In the genomic region with DNA sequence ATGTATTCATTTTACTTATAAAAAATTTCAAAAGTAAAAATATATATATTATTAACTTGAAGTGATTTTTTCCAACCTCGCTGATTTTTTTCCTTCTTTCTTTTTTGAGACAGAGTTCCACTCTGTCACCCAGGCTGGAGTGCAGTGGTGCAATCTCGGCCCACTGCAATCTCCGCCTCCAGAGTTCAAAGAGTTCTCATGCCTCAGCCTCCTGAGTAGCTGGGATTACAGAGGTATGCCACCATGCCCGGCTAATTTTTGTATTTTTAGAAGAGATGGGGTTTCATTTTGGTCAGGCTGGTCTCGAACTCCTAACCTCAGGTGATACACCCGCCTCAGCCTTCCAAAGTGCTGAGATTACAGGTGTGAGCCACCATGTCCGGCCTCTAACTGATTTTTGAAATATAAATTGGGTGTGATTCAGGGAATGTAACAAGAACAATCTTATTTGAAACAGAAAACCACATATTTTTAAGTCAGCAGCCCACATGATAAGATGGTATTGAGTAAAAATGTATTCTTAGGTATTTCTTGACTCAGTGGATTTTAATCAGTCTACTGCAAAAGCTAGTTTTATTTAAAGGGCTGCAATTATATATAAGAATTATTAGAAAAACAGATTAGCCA, we compare ENCODE assay signal across 26 cellular contexts. TPM values are rescaled to one million over a fixed set of nuclear protein-coding genes. Genes with fewer than 3 reads are reported as not detected.
"Had no signal": no experiment of that assay in that cellular context is flagged by ENCODE, and none has a peak within 500 bp of the region (broad histone marks: within the 10 kb centered on the region; RNA-seq: fewer than 3 reads in every experiment).

No MANE protein-coding gene starts in this region.

- DNase-seq: activated B cell treated with CpG ODN at 0.5 μM for 24 hours; activated CD4-positive, alpha-beta T cell treated with anti-CD3 and anti-CD28 coated beads, Interleukin-2, amount 50 U/mL, for 1 hour; activated CD8-positive, alpha-beta T cell treated with anti-CD3 and anti-CD28 coated beads for 36 hours; activated naive CD8-positive, alpha-beta T cell treated with anti-CD3 and anti-CD28 coated beads, Interleukin-2, amount 50 U/mL, for 24 hours; activated T-cell treated with anti-CD3 and anti-CD28 coated beads, Interleukin-2, amount 50 U/mL, for 4 hours; anterior cingulate cortex; body of pancreas; cerebellar nuclear complex; dorsolateral prefrontal cortex; effector memory CD4-positive, alpha-beta T cell; glutamatergic neuron; kidney; mucosa of descending colon; posterior cingulate gyrus; small intestine; stimulated activated CD4-positive, alpha-beta T cell treated with anti-CD3 and anti-CD28 coated beads, Interleukin-15, amount 100 ng/mL, for 24 hours; stimulated activated CD4-positive, alpha-beta T cell treated with anti-CD3 and anti-CD28 coated beads, Interleukin-2, amount 100 ng/mL, for 24 hours; stimulated activated naive B cell treated with anti-CD40 and anti-IgM and Interleukin-4, amounts not matched to agents 10 μg/mL and 1 μg/mL and 100 μg/mL, for 72 hours; T-helper 2 cell had no signal

- H3K4me3 Mint-ChIP-seq: activated B cell treated with CpG ODN at 0.5 μM for 24 hours; activated CD8-positive, alpha-beta T cell treated with anti-CD3 and anti-CD28 coated beads for 36 hours; activated naive CD4-positive, alpha-beta T cell treated with anti-CD3 and anti-CD28 coated beads, Interleukin-2, amount 50 U/mL, for 24 hours; activated naive CD8-positive, alpha-beta T cell treated with anti-CD3 and anti-CD28 coated beads, Interleukin-2, amount 50 U/mL, for 24 hours; activated T-cell treated with anti-CD3 and anti-CD28 coated beads, Interleukin-2, amount 50 U/mL, for 4 hours; stimulated activated naive B cell treated with anti-CD40 and anti-IgM and Interleukin-4, amounts not matched to agents 10 μg/mL and 1 μg/mL and 100 μg/mL, for 72 hours had no signal

- H3K27ac ChIP-seq: body of pancreas, coronary artery, dorsolateral prefrontal cortex, suprapubic skin, tibial artery had no signal

- ATAC-seq: activated CD8-positive, alpha-beta T cell treated with anti-CD3 and anti-CD28 coated beads for 36 hours; activated naive CD8-positive, alpha-beta T cell treated with anti-CD3 and anti-CD28 coated beads, Interleukin-2, amount 50 U/mL, for 24 hours; activated T-cell treated with anti-CD3 and anti-CD28 coated beads, Interleukin-2, amount 50 U/mL, for 4 hours; body of pancreas; mucosa of descending colon; sciatic nerve; stimulated activated naive B cell treated with anti-CD40 and anti-IgM and Interleukin-4, amounts not matched to agents 10 μg/mL and 1 μg/mL and 100 μg/mL, for 72 hours had no signal

- H3K36me3 ChIP-seq: suprapubic skin, tibial artery had no signal

- H3K9me3 ChIP-seq: body of pancreas, mucosa of descending colon, suprapubic skin, tibial artery had no signal

- H3K4me3 ChIP-seq: body of pancreas, coronary artery, mucosa of descending colon, suprapubic skin, tibial artery had no signal

- H3K27ac Mint-ChIP-seq: activated B cell treated with CpG ODN at 0.5 μM for 24 hours; activated CD8-positive, alpha-beta T cell treated with anti-CD3 and anti-CD28 coated beads for 36 hours; activated naive CD4-positive, alpha-beta T cell treated with anti-CD3 and anti-CD28 coated beads, Interleukin-2, amount 50 U/mL, for 24 hours; activated naive CD8-positive, alpha-beta T cell treated with anti-CD3 and anti-CD28 coated beads, Interleukin-2, amount 50 U/mL, for 24 hours; activated T-helper 2 cell treated with anti-CD3 and anti-CD28 coated beads, Interferon-gamma antibody, Interleukin-2, Interleukin-4, amounts not matched to agents 10 μg/mL and 5 μg/mL and 100 μg/mL, durations not matched to agents 14 hours and 24 hours and 36 hours; stimulated activated naive B cell treated with anti-CD40 and anti-IgM and Interleukin-4, amounts not matched to agents 10 μg/mL and 1 μg/mL and 100 μg/mL, for 72 hours had no signal

- H3K27me3 ChIP-seq: body of pancreas, dorsolateral prefrontal cortex, suprapubic skin had no signal

- H3K36me3 Mint-ChIP-seq: activated naive CD4-positive, alpha-beta T cell treated with anti-CD3 and anti-CD28 coated beads, Interleukin-2, amount 50 U/mL, for 24 hours; stimulated activated naive B cell treated with anti-CD40 and anti-IgM and Interleukin-4, amounts not matched to agents 10 μg/mL and 1 μg/mL and 100 μg/mL, for 72 hours had no signal

- H3K4me1 Mint-ChIP-seq: activated B cell treated with CpG ODN at 0.5 μM for 24 hours; activated naive CD4-positive, alpha-beta T cell treated with anti-CD3 and anti-CD28 coated beads, Interleukin-2, amount 50 U/mL, for 24 hours; stimulated activated naive B cell treated with anti-CD40 and anti-IgM and Interleukin-4, amounts not matched to agents 10 μg/mL and 1 μg/mL and 100 μg/mL, for 72 hours had no signal

- H3K9me3 Mint-ChIP-seq: activated B cell treated with CpG ODN at 0.5 μM for 24 hours; activated CD8-positive, alpha-beta T cell treated with anti-CD3 and anti-CD28 coated beads for 36 hours; activated naive CD4-positive, alpha-beta T cell treated with anti-CD3 and anti-CD28 coated beads, Interleukin-2, amount 50 U/mL, for 24 hours; activated naive CD8-positive, alpha-beta T cell treated with anti-CD3 and anti-CD28 coated beads, Interleukin-2, amount 50 U/mL, for 24 hours; activated T-cell treated with anti-CD3 and anti-CD28 coated beads, Interleukin-2, amount 50 U/mL, for 4 hours; activated T-helper 2 cell treated with anti-CD3 and anti-CD28 coated beads, Interferon-gamma antibody, Interleukin-2, Interleukin-4, amounts not matched to agents 10 μg/mL and 5 μg/mL and 100 μg/mL, durations not matched to agents 14 hours and 24 hours and 36 hours; nephron; stimulated activated naive B cell treated with anti-CD40 and anti-IgM and Interleukin-4, amounts not matched to agents 10 μg/mL and 1 μg/mL and 100 μg/mL, for 72 hours had no signal

RNA-seq across cellular contexts. Expression of a gene that starts 30.0 kb away (rescaled TPM):
- total RNA-seq: activated CD8-positive, alpha-beta T cell treated with anti-CD3 and anti-CD28 coated beads for 36 hours; activated T-cell treated with anti-CD3 and anti-CD28 coated beads, Interleukin-2, amount 50 U/mL, for 4 hours; activated T-helper 2 cell treated with anti-CD3 and anti-CD28 coated beads, Interferon-gamma antibody, Interleukin-2, Interleukin-4, amounts not matched to agents 10 μg/mL and 5 μg/mL and 100 μg/mL, durations not matched to agents 14 hours and 24 hours and 36 hours had no signal
